1 cellular context compared by ENCODE assay signal in the genomic region with DNA sequence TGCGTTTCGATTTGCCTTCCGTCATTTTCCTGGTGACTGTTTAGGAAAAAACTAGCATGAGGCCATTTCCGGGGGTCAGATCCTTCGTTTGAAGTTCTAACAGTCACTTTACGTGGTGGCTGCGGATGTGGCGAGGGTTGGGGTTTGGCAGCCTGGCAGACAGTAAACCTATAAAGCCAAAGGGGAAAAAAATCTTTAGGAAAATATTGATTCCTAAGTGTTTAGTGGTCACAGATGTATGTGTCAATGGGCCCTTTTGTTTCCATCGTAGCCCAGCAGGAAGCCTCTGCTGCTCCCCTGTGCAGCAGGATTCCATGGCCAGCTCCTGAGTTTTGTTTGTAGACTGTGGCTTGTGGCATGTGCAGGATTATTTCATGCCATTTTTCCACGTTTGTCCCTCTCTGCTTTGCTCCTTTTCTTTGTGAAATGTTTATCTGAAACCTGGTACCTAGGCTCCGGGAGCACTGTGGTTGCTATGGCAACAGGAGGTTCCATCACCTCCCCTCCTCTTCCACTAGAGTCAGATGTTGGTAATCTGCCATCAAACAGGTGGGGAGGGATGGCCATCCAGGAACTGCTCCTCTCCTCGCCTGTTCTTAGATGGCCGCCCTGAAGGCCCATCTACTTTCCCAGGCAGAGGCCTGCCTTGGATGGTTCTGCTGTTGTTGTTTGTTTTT.
TF ChIP-seq lines count a peak whose summit lies in the region.

No MANE protein-coding gene starts in this region.

TF ChIP-seq in HepG2, 621 proteins besides CTCF, POLR2A, EP300 and RAD21 (continued from another document and continues in another):
- TF ChIP-seq, protein P1, sequence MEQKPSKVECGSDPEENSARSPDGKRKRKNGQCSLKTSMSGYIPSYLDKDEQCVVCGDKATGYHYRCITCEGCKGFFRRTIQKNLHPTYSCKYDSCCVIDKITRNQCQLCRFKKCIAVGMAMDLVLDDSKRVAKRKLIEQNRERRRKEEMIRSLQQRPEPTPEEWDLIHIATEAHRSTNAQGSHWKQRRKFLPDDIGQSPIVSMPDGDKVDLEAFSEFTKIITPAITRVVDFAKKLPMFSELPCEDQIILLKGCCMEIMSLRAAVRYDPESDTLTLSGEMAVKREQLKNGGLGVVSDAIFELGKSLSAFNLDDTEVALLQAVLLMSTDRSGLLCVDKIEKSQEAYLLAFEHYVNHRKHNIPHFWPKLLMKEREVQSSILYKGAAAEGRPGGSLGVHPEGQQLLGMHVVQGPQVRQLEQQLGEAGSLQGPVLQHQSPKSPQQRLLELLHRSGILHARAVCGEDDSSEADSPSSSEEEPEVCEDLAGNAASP (CRISPR knock-in tag; IDR thresholded peaks at IDR 0.05; ENCODE audit: borderline replicate concordance) = no peak
- TF ChIP-seq ZNF556 (CRISPR knock-in tag; IDR thresholded peaks at IDR 0.05; ENCODE audit: borderline replicate concordance) = peak; percentile 38; the same call in 1 of the 2 replicates
- TF ChIP-seq, protein P2, sequence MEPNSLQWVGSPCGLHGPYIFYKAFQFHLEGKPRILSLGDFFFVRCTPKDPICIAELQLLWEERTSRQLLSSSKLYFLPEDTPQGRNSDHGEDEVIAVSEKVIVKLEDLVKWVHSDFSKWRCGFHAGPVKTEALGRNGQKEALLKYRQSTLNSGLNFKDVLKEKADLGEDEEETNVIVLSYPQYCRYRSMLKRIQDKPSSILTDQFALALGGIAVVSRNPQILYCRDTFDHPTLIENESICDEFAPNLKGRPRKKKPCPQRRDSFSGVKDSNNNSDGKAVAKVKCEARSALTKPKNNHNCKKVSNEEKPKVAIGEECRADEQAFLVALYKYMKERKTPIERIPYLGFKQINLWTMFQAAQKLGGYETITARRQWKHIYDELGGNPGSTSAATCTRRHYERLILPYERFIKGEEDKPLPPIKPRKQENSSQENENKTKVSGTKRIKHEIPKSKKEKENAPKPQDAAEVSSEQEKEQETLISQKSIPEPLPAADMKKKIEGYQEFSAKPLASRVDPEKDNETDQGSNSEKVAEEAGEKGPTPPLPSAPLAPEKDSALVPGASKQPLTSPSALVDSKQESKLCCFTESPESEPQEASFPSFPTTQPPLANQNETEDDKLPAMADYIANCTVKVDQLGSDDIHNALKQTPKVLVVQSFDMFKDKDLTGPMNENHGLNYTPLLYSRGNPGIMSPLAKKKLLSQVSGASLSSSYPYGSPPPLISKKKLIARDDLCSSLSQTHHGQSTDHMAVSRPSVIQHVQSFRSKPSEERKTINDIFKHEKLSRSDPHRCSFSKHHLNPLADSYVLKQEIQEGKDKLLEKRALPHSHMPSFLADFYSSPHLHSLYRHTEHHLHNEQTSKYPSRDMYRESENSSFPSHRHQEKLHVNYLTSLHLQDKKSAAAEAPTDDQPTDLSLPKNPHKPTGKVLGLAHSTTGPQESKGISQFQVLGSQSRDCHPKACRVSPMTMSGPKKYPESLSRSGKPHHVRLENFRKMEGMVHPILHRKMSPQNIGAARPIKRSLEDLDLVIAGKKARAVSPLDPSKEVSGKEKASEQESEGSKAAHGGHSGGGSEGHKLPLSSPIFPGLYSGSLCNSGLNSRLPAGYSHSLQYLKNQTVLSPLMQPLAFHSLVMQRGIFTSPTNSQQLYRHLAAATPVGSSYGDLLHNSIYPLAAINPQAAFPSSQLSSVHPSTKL (CRISPR knock-in tag; IDR thresholded peaks at IDR 0.05) = peak; percentile 70; the same call in 1 of the 2 replicates
- no peak for TF ChIP-seq PLSCR1 (CRISPR knock-in tag; IDR thresholded peaks at IDR 0.05; ENCODE audit: borderline replicate concordance)
- TF ChIP-seq FOXP4 (CRISPR knock-in tag; IDR thresholded peaks at IDR 0.05) = peak; percentile 38; the same call in 1 of the 2 replicates
- TF ChIP-seq MAZ (IDR thresholded peaks at IDR 0.05; ENCODE audit: borderline replicate concordance, low read depth, low read length) = no peak
- TF ChIP-seq MAZ (CRISPR knock-in tag; IDR thresholded peaks at IDR 0.05; ENCODE audit: low read depth) = peak; percentile 35; the same call in 1 of the 2 replicates
- TF ChIP-seq, protein P3, sequence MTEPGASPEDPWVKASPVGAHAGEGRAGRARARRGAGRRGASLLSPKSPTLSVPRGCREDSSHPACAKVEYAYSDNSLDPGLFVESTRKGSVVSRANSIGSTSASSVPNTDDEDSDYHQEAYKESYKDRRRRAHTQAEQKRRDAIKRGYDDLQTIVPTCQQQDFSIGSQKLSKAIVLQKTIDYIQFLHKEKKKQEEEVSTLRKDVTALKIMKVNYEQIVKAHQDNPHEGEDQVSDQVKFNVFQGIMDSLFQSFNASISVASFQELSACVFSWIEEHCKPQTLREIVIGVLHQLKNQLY (CRISPR knock-in tag; IDR thresholded peaks at IDR 0.05) = no peak
- TF ChIP-seq TCF7 (IDR thresholded peaks at IDR 0.05; ENCODE audit: low read depth) = peak; percentile 83
- TF ChIP-seq, protein P4, sequence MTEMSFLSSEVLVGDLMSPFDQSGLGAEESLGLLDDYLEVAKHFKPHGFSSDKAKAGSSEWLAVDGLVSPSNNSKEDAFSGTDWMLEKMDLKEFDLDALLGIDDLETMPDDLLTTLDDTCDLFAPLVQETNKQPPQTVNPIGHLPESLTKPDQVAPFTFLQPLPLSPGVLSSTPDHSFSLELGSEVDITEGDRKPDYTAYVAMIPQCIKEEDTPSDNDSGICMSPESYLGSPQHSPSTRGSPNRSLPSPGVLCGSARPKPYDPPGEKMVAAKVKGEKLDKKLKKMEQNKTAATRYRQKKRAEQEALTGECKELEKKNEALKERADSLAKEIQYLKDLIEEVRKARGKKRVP (CRISPR knock-in tag; IDR thresholded peaks at IDR 0.05) = no peak
- TF ChIP-seq, protein P5, sequence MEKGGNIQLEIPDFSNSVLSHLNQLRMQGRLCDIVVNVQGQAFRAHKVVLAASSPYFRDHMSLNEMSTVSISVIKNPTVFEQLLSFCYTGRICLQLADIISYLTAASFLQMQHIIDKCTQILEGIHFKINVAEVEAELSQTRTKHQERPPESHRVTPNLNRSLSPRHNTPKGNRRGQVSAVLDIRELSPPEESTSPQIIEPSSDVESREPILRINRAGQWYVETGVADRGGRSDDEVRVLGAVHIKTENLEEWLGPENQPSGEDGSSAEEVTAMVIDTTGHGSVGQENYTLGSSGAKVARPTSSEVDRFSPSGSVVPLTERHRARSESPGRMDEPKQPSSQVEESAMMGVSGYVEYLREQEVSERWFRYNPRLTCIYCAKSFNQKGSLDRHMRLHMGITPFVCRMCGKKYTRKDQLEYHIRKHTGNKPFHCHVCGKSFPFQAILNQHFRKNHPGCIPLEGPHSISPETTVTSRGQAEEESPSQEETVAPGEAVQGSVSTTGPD (CRISPR knock-in tag; IDR thresholded peaks at IDR 0.05) = peak; percentile 96
- TF ChIP-seq RARA (CRISPR knock-in tag; IDR thresholded peaks at IDR 0.05) = peak; percentile 54
- TF ChIP-seq CREM (IDR thresholded peaks at IDR 0.05) = peak; percentile 59
- no peak for TF ChIP-seq CREM (CRISPR knock-in tag; IDR thresholded peaks at IDR 0.05)
- TF ChIP-seq KLF13 (CRISPR knock-in tag; IDR thresholded peaks at IDR 0.05) = no peak
- no peak for TF ChIP-seq FOXC1 (CRISPR knock-in tag; IDR thresholded peaks at IDR 0.05; ENCODE audit: borderline replicate concordance)
- peak; percentile 87 for TF ChIP-seq ZNF3 (CRISPR knock-in tag; IDR thresholded peaks at IDR 0.05)
- TF ChIP-seq, protein P6, sequence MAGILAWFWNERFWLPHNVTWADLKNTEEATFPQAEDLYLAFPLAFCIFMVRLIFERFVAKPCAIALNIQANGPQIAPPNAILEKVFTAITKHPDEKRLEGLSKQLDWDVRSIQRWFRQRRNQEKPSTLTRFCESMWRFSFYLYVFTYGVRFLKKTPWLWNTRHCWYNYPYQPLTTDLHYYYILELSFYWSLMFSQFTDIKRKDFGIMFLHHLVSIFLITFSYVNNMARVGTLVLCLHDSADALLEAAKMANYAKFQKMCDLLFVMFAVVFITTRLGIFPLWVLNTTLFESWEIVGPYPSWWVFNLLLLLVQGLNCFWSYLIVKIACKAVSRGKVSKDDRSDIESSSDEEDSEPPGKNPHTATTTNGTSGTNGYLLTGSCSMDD (CRISPR knock-in tag; IDR thresholded peaks at IDR 0.05) = no peak
- peak; percentile 51 for TF ChIP-seq ASH2L (IDR thresholded peaks at IDR 0.05; ENCODE audit: insufficient read length, low read depth, low read length)
- peak; percentile 46; the same call in 1 of the 2 replicates for TF ChIP-seq TARDBP (CRISPR knock-in tag; IDR thresholded peaks at IDR 0.05)
- TF ChIP-seq, protein P7, sequence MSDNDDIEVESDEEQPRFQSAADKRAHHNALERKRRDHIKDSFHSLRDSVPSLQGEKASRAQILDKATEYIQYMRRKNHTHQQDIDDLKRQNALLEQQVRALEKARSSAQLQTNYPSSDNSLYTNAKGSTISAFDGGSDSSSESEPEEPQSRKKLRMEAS (IDR thresholded peaks at IDR 0.05) = peak; percentile 54; the same call in 1 of the 2 replicates
- TF ChIP-seq, protein P8, sequence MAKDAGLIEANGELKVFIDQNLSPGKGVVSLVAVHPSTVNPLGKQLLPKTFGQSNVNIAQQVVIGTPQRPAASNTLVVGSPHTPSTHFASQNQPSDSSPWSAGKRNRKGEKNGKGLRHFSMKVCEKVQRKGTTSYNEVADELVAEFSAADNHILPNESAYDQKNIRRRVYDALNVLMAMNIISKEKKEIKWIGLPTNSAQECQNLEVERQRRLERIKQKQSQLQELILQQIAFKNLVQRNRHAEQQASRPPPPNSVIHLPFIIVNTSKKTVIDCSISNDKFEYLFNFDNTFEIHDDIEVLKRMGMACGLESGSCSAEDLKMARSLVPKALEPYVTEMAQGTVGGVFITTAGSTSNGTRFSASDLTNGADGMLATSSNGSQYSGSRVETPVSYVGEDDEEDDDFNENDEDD (CRISPR knock-in tag; IDR thresholded peaks at IDR 0.05; ENCODE audit: borderline replicate concordance) = no peak
- TF ChIP-seq, protein P9, sequence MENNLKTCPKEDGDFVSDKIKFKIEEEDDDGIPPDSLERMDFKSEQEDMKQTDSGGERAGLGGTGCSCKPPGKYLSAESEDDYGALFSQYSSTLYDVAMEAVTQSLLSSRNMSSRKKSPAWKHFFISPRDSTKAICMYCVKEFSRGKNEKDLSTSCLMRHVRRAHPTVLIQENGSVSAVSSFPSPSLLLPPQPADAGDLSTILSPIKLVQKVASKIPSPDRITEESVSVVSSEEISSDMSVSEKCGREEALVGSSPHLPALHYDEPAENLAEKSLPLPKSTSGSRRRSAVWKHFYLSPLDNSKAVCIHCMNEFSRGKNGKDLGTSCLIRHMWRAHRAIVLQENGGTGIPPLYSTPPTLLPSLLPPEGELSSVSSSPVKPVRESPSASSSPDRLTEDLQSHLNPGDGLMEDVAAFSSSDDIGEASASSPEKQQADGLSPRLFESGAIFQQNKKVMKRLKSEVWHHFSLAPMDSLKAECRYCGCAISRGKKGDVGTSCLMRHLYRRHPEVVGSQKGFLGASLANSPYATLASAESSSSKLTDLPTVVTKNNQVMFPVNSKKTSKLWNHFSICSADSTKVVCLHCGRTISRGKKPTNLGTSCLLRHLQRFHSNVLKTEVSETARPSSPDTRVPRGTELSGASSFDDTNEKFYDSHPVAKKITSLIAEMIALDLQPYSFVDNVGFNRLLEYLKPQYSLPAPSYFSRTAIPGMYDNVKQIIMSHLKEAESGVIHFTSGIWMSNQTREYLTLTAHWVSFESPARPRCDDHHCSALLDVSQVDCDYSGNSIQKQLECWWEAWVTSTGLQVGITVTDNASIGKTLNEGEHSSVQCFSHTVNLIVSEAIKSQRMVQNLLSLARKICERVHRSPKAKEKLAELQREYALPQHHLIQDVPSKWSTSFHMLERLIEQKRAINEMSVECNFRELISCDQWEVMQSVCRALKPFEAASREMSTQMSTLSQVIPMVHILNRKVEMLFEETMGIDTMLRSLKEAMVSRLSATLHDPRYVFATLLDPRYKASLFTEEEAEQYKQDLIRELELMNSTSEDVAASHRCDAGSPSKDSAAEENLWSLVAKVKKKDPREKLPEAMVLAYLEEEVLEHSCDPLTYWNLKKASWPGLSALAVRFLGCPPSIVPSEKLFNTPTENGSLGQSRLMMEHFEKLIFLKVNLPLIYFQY (CRISPR knock-in tag; IDR thresholded peaks at IDR 0.05; ENCODE audit: borderline replicate concordance) = no peak
- TF ChIP-seq, protein P10, sequence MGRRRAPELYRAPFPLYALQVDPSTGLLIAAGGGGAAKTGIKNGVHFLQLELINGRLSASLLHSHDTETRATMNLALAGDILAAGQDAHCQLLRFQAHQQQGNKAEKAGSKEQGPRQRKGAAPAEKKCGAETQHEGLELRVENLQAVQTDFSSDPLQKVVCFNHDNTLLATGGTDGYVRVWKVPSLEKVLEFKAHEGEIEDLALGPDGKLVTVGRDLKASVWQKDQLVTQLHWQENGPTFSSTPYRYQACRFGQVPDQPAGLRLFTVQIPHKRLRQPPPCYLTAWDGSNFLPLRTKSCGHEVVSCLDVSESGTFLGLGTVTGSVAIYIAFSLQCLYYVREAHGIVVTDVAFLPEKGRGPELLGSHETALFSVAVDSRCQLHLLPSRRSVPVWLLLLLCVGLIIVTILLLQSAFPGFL (CRISPR knock-in tag; IDR thresholded peaks at IDR 0.05) = no peak
- no peak for TF ChIP-seq KDM2A (CRISPR knock-in tag; IDR thresholded peaks at IDR 0.05; ENCODE audit: borderline replicate concordance, low read depth)
- TF ChIP-seq JARID2 (CRISPR knock-in tag; IDR thresholded peaks at IDR 0.05; ENCODE audit: insufficient replicate concordance) = no peak
- TF ChIP-seq ZNF350 (CRISPR knock-in tag; IDR thresholded peaks at IDR 0.05; ENCODE audit: borderline replicate concordance, low read depth) = 0 out of 2 replicates have a peak, but pooled peaks have one; percentile 2
- TF ChIP-seq KAT8 (CRISPR knock-in tag; IDR thresholded peaks at IDR 0.05) = peak; percentile 26; the same call in 1 of the 2 replicates
- TF ChIP-seq MBD4 (IDR thresholded peaks at IDR 0.05; ENCODE audit: borderline replicate concordance, low read length) = peak; percentile 72; the same call in 1 of the 2 replicates
- no peak for TF ChIP-seq POLR2AphosphoS5 (IDR thresholded peaks at IDR 0.05; ENCODE audit: low read depth, low read length)
- TF ChIP-seq PHF21A (CRISPR knock-in tag; IDR thresholded peaks at IDR 0.05) = peak; percentile 44; the same call in 1 of the 2 replicates
- TF ChIP-seq ZNF12 (CRISPR knock-in tag; IDR thresholded peaks at IDR 0.05) = no peak
- peak; percentile 25; the same call in 1 of the 2 replicates for TF ChIP-seq ISL2 (CRISPR knock-in tag; IDR thresholded peaks at IDR 0.05)
